ENCODE assay signal across 1 cellular context in the genomic region with DNA sequence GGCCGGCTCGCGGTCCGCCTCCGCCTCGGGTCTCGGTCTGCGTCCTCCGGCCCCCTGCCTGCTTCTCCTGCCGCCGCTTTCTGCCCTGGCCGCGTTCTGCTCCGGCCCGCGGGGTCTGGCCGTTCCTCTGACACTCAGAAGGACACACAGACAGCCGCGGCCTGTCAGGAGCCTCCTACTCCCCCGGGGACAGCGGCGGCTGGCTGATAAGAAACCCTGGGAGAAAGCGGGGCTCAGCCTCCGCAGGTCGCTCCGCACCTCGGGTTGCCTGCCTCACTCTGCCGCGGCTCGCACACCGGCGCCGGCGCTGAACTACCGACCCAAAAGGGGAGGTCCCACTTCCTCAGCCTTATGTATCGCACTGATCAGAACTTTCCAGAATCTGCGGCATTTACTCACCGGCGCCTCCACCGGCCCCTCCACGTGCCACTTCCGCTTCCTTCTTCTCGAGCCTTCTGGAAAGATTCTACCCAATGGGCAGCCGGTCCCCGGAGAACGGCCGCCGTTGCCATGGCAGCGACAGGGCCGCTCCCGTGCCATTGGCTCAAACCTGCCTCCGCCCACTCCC.
TF ChIP-seq lines count a peak whose summit lies in the region.

A gene (minus strand): TSS at position 322 of the 568 bp plus-strand sequence. CDS start 322 bp downstream, outside the sequence.

TF ChIP-seq in HEK293, 187 proteins besides CTCF, POLR2A, EP300 and RAD21 (continued from another document):
- TF ChIP-seq, protein P1, sequence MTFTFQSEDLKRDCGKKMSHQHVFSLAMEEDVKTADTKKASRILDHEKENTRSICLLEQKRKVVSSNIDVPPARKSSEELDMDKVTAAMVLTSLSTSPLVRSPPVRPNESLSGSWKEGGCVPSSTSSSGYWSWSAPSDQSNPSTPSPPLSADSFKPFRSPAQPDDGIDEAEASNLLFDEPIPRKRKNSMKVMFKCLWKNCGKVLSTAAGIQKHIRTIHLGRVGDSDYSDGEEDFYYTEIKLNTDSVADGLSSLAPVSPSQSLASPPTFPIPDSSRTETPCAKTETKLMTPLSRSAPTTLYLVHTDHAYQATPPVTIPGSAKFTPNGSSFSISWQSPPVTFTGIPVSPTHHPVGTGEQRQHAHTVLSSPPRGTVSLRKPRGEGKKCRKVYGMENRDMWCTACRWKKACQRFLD (tag by site-specific recombination; IDR thresholded peaks at IDR 0.05) = 0 out of 2 replicates have a peak, but pooled peaks have one; percentile 12
- TF ChIP-seq YY1 (tag by site-specific recombination; IDR thresholded peaks at IDR 0.05) = peak; percentile 50; the same call in 1 of the 2 replicates
- TF ChIP-seq IKZF3 (tag by site-specific recombination; IDR thresholded peaks at IDR 0.05) = no peak
- 0 out of 2 replicates have a peak, but pooled peaks have one; percentile 59 for TF ChIP-seq ZNF600 (tag by site-specific recombination; IDR thresholded peaks at IDR 0.05)
- TF ChIP-seq, protein P2, sequence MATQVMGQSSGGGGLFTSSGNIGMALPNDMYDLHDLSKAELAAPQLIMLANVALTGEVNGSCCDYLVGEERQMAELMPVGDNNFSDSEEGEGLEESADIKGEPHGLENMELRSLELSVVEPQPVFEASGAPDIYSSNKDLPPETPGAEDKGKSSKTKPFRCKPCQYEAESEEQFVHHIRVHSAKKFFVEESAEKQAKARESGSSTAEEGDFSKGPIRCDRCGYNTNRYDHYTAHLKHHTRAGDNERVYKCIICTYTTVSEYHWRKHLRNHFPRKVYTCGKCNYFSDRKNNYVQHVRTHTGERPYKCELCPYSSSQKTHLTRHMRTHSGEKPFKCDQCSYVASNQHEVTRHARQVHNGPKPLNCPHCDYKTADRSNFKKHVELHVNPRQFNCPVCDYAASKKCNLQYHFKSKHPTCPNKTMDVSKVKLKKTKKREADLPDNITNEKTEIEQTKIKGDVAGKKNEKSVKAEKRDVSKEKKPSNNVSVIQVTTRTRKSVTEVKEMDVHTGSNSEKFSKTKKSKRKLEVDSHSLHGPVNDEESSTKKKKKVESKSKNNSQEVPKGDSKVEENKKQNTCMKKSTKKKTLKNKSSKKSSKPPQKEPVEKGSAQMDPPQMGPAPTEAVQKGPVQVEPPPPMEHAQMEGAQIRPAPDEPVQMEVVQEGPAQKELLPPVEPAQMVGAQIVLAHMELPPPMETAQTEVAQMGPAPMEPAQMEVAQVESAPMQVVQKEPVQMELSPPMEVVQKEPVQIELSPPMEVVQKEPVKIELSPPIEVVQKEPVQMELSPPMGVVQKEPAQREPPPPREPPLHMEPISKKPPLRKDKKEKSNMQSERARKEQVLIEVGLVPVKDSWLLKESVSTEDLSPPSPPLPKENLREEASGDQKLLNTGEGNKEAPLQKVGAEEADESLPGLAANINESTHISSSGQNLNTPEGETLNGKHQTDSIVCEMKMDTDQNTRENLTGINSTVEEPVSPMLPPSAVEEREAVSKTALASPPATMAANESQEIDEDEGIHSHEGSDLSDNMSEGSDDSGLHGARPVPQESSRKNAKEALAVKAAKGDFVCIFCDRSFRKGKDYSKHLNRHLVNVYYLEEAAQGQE (tag by site-specific recombination; IDR thresholded peaks at IDR 0.05) = peak; percentile 72
- no peak for TF ChIP-seq ZSCAN30 (tag by site-specific recombination; IDR thresholded peaks at IDR 0.05)
- TF ChIP-seq KLF16 (tag by site-specific recombination; IDR thresholded peaks at IDR 0.05) = 0 out of 2 replicates have a peak, but pooled peaks have one; percentile 21
- TF ChIP-seq ZNF660 (tag by site-specific recombination; IDR thresholded peaks at IDR 0.05) = peak; percentile 30; the same call in 1 of the 2 replicates
- no peak for TF ChIP-seq ZNF302 (tag by site-specific recombination; IDR thresholded peaks at IDR 0.05; ENCODE audit: low read depth)
- no peak for TF ChIP-seq ZNF792 (tag by site-specific recombination; IDR thresholded peaks at IDR 0.05)
- peak; percentile 95 for TF ChIP-seq SP2 (tag by site-specific recombination; IDR thresholded peaks at IDR 0.05)
- no peak for TF ChIP-seq MYNN (tag by site-specific recombination; IDR thresholded peaks at IDR 0.05; ENCODE audit: borderline replicate concordance)
- TF ChIP-seq, protein P3, sequence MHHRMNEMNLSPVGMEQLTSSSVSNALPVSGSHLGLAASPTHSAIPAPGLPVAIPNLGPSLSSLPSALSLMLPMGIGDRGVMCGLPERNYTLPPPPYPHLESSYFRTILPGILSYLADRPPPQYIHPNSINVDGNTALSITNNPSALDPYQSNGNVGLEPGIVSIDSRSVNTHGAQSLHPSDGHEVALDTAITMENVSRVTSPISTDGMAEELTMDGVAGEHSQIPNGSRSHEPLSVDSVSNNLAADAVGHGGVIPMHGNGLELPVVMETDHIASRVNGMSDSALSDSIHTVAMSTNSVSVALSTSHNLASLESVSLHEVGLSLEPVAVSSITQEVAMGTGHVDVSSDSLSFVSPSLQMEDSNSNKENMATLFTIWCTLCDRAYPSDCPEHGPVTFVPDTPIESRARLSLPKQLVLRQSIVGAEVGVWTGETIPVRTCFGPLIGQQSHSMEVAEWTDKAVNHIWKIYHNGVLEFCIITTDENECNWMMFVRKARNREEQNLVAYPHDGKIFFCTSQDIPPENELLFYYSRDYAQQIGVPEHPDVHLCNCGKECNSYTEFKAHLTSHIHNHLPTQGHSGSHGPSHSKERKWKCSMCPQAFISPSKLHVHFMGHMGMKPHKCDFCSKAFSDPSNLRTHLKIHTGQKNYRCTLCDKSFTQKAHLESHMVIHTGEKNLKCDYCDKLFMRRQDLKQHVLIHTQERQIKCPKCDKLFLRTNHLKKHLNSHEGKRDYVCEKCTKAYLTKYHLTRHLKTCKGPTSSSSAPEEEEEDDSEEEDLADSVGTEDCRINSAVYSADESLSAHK (tag by site-specific recombination; IDR thresholded peaks at IDR 0.05) = no peak
- no peak for TF ChIP-seq ZNF239 (tag by site-specific recombination; IDR thresholded peaks at IDR 0.05)
- no peak for TF ChIP-seq ZNF155 (tag by site-specific recombination; IDR thresholded peaks at IDR 0.05)
- TF ChIP-seq ZNF777 (tag by site-specific recombination; IDR thresholded peaks at IDR 0.05; ENCODE audit: borderline replicate concordance) = 0 out of 2 replicates have a peak, but pooled peaks have one; percentile 48
- TF ChIP-seq GLIS2 (tag by site-specific recombination; IDR thresholded peaks at IDR 0.05) = peak; percentile 13; the same call in 1 of the 2 replicates
- no peak for TF ChIP-seq ZBTB21 (tag by site-specific recombination; IDR thresholded peaks at IDR 0.05)
- TF ChIP-seq, protein P4, sequence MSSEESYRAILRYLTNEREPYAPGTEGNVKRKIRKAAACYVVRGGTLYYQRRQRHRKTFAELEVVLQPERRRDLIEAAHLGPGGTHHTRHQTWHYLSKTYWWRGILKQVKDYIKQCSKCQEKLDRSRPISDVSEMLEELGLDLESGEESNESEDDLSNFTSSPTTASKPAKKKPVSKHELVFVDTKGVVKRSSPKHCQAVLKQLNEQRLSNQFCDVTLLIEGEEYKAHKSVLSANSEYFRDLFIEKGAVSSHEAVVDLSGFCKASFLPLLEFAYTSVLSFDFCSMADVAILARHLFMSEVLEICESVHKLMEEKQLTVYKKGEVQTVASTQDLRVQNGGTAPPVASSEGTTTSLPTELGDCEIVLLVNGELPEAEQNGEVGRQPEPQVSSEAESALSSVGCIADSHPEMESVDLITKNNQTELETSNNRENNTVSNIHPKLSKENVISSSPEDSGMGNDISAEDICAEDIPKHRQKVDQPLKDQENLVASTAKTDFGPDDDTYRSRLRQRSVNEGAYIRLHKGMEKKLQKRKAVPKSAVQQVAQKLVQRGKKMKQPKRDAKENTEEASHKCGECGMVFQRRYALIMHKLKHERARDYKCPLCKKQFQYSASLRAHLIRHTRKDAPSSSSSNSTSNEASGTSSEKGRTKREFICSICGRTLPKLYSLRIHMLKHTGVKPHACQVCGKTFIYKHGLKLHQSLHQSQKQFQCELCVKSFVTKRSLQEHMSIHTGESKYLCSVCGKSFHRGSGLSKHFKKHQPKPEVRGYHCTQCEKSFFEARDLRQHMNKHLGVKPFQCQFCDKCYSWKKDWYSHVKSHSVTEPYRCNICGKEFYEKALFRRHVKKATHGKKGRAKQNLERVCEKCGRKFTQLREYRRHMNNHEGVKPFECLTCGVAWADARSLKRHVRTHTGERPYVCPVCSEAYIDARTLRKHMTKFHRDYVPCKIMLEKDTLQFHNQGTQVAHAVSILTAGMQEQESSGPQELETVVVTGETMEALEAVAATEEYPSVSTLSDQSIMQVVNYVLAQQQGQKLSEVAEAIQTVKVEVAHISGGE (tag by site-specific recombination; conservative IDR thresholded peaks at IDR 0.05; ENCODE audit: low read depth) = peak; percentile 56
- no peak for TF ChIP-seq KLF9 (tag by site-specific recombination; IDR thresholded peaks at IDR 0.05; ENCODE audit: low read depth)
- TF ChIP-seq GLIS1 (tag by site-specific recombination; IDR thresholded peaks at IDR 0.05) = peak; percentile 26; the same call in 1 of the 2 replicates
- no peak for TF ChIP-seq OSR2 (tag by site-specific recombination; IDR thresholded peaks at IDR 0.05)
- no peak for TF ChIP-seq ZNF10 (tag by site-specific recombination; IDR thresholded peaks at IDR 0.05)
- TF ChIP-seq ZNF138 (tag by site-specific recombination; IDR thresholded peaks at IDR 0.05; ENCODE audit: borderline replicate concordance) = no peak
- TF ChIP-seq, protein P5, sequence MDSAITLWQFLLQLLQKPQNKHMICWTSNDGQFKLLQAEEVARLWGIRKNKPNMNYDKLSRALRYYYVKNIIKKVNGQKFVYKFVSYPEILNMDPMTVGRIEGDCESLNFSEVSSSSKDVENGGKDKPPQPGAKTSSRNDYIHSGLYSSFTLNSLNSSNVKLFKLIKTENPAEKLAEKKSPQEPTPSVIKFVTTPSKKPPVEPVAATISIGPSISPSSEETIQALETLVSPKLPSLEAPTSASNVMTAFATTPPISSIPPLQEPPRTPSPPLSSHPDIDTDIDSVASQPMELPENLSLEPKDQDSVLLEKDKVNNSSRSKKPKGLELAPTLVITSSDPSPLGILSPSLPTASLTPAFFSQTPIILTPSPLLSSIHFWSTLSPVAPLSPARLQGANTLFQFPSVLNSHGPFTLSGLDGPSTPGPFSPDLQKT (IDR thresholded peaks at IDR 0.05; ENCODE audit: borderline replicate concordance, low read depth, low read length) = peak; percentile 56; the same call in 1 of the 2 replicates
